Comparison of ENCODE assay signal across 8 cellular contexts in the genomic region with DNA sequence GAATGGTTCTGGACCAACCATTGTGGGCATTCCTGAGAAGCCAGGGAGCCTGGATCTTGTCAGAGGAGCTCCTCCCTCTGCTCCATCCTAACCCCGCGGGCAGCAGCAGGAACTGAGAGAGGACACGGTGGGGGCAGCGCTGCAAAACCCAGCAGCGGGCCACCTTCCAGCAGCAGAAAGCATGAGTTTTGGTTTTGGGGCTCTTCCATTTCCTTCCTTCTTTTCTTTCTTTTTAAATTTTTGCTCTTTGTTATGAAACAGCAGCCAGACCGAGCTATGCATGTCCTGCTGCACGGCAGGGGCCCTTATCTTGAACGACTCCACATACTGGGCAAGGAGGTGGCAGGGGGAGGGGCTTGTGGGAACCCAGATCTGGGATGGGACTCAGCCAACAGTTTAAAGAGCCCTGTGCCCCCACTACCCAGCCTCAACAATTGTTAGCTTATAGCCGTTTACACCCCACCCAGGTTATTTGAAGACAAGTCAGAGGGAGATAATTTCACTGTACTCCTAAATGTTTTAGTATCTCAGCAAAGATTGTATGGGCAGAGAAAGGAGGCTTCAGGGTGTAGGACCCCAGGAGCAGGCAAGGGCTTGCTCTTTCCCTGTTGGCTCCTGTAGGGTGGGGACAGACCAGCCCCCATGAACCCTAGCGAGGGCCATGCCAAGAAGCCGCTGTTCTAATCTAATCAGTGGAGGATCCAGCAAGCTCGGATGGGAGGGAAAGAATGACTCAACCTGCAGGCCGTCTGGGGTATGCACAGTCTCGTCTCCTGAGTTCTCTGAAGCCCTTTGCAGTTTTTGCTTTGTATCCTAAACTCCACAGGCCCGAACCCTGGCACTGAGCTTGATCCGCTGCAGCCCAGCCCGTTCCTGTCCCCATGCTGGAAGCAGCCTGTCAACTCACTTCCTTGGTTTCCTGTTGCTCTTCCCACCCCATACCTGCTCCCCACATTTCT.
DNase-seq lines count a peak whose midpoint lies in the region; ATAC-seq and TF ChIP-seq lines count a peak whose summit lies in the region.

No MANE protein-coding gene starts in this region.

- H3K27me3 ChIP-seq in Loucy (ENCODE audit: insufficient read depth, low read length, poor library complexity, severe bottlenecking) (no peaks in the 10 kb centered on the region), psoas muscle (ENCODE audit: insufficient read depth in 3 of 3, low read length in 2 of 3) (no peaks in the 10 kb centered on the region)

- TF ChIP-seq CTCF in Calu3 (IDR thresholded peaks at IDR 0.05; ENCODE audit: unreplicated experiment) (no peak), Loucy (conservative IDR thresholded peaks at IDR 0.05; ENCODE audit: low read length) (no peak), psoas muscle (IDR thresholded peaks at IDR 0.05) (no peak)

- CTCF ChIA-PET in Calu3 (lab: Charles Lee) = interaction anchor here (0.8 to 1.6 kb wide), 4 partner anchors 12 to 42 kb away, joined by 3 to 4 read pairs (median 3); no protein-coding TSS in a partner anchor

- no peak overlapping the region for H2AFZ ChIP-seq in Loucy (ENCODE audit: low read length)

- H3K36me3 ChIP-seq in Loucy (ENCODE audit: insufficient read depth, low read length) = peaks cover 3% of the 10 kb centered on the region; the same call in 1 of the 2 replicates
- no peaks in the 10 kb centered on the region for H3K36me3 ChIP-seq in psoas muscle (ENCODE audit: insufficient read depth in 1 of 2, low read depth in 1 of 2)

- no peaks in the 10 kb centered on the region for H3K9me2 ChIP-seq in Loucy (replicated peaks; ENCODE audit: low read depth, low read length)

- ATAC-seq in Right ventricle myocardium superior (ENCODE audit: poor library complexity) (peak; percentile 67), psoas muscle (peak in 3 of 4 donors; percentile 23 to 33 (median 26)), GM21576 (IDR thresholded peaks at IDR 0.05; ENCODE audit: unreplicated experiment) (no peak)

- peak overlapping the region; percentile 62 for H3K4me2 ChIP-seq in Loucy (ENCODE audit: low read depth, low read length, poor library complexity, severe bottlenecking)

- H3K27ac Mint-ChIP-seq in Calu3 (ENCODE audit: unreplicated experiment) = peak overlapping the region; percentile 53
- peak overlapping the region; percentile 98 for H3K27ac Mint-ChIP-seq in activated T-cell treated with anti-CD3 and anti-CD28 coated beads, Interleukin-2, amount 50 U/mL, for 24 hours

- H3K4me1 Mint-ChIP-seq in Calu3 (ENCODE audit: low read depth, unreplicated experiment) = peaks cover 72% of the 10 kb centered on the region
- H3K4me1 Mint-ChIP-seq in activated T-cell treated with anti-CD3 and anti-CD28 coated beads, Interleukin-2, amount 50 U/mL, for 24 hours (ENCODE audit: low read depth) = peaks cover 98% of the 10 kb centered on the region

- DNase-seq in Calu3 (peak; percentile 47), Right ventricle myocardium superior (peak; percentile 78), psoas muscle (peak in 1 of 2 donors; percentile 67), G401 (ENCODE audit: low spot score) (no peak), NCI-H748 (lab: John Stamatoyannopoulos, UW; ENCODE audit: unreplicated experiment) (no peak)
- DNase-seq in activated T-cell treated with anti-CD3 and anti-CD28 coated beads, Interleukin-2, amount 50 U/mL, for 24 hours = peak; percentile 60

- peaks cover 100% of the 10 kb centered on the region for H3K79me2 ChIP-seq in Loucy (ENCODE audit: insufficient read depth, low read length)

- H3K4me1 ChIP-seq in Loucy (ENCODE audit: insufficient read depth, low read length, poor library complexity, severe bottlenecking) (peaks cover 63% of the 10 kb centered on the region), psoas muscle (peaks cover 98% of the 10 kb centered on the region)

- no peaks in the 10 kb centered on the region for H3K9me3 Mint-ChIP-seq in Calu3 (ENCODE audit: low read depth, unreplicated experiment)
- H3K9me3 Mint-ChIP-seq in activated T-cell treated with anti-CD3 and anti-CD28 coated beads, Interleukin-2, amount 50 U/mL, for 24 hours = no peaks in the 10 kb centered on the region

- peaks cover 52% of the 10 kb centered on the region for H3K36me3 Mint-ChIP-seq in Calu3 (ENCODE audit: insufficient read depth, unreplicated experiment)
- H3K36me3 Mint-ChIP-seq in activated T-cell treated with anti-CD3 and anti-CD28 coated beads, Interleukin-2, amount 50 U/mL, for 24 hours (ENCODE audit: low read depth) = peaks cover 72% of the 10 kb centered on the region

- no TSS peak for BruUV-seq in Calu3 (replicated peaks; lab: Mats Ljungman, UMichigan)

- H3K4me3 ChIP-seq in Loucy (ENCODE audit: low read length, poor library complexity, severe bottlenecking) (peak overlapping the region; percentile 37), psoas muscle (peak overlapping the region; percentile 11)

- peak overlapping the region; percentile 25 for H3K4me3 Mint-ChIP-seq in Calu3 (ENCODE audit: low read depth, unreplicated experiment)
- peak overlapping the region; percentile 70 for H3K4me3 Mint-ChIP-seq in activated T-cell treated with anti-CD3 and anti-CD28 coated beads, Interleukin-2, amount 50 U/mL, for 24 hours

- H4K20me1 ChIP-seq in Loucy (ENCODE audit: insufficient read depth, low read length, poor library complexity, severe bottlenecking) = peaks cover 96% of the 10 kb centered on the region

- no peaks in the 10 kb centered on the region for H3F3A ChIP-seq in Loucy (ENCODE audit: low read depth)

- in situ Hi-C loops in G401 (cut with HindIII; ENCODE audit: low sequenced_read_pairs) = no loop called here

- H3K9me3 ChIP-seq in Loucy (ENCODE audit: insufficient read depth, low read depth, low read length) (no peaks in the 10 kb centered on the region), psoas muscle (no peaks in the 10 kb centered on the region)

- WGBS in psoas muscle, 3 donors = 19 to 31% (median 23%) methylated on average over 17 of the region's 17 CpGs

- peak overlapping the region; percentile 96 for H3K27ac ChIP-seq in psoas muscle

- peak overlapping the region; percentile 25 for H3K9ac ChIP-seq in Loucy (ENCODE audit: low read depth, low read length, poor library complexity, severe bottlenecking)

- intact Hi-C loops in Calu3 (cut with micrococcal nuclease; ENCODE audit: unreplicated experiment) (no loop called here), Right ventricle myocardium superior (cut with DNase I) (no loop called here), psoas muscle (cut with DNase I) (loop anchor here in 1 of 2 donors (1.0 kb wide), 1 partner anchor 10 kb away; no protein-coding TSS in a partner anchor)

- no peaks in the 10 kb centered on the region for H3K27me3 Mint-ChIP-seq in Calu3 (ENCODE audit: unreplicated experiment)
- no peaks in the 10 kb centered on the region for H3K27me3 Mint-ChIP-seq in activated T-cell treated with anti-CD3 and anti-CD28 coated beads, Interleukin-2, amount 50 U/mL, for 24 hours

Comparison
In these comparisons a context has a peak if more than half of its experiments do, and no peak if none do; other contexts are left out.
1. DNase-seq: peak in Calu3 (single experiment), activated T-cell treated with anti-CD3 and anti-CD28 coated beads, Interleukin-2, amount 50 U/mL, for 24 hours (single experiment) and Right ventricle myocardium superior (single experiment); none in G401 (single experiment) and NCI-H748 (single experiment).